Comparison of ENCODE assay signal across 10 cellular contexts in genomic region chr5:82019342-82020138, GRCh38. TPM values are rescaled to one million over a fixed set of nuclear protein-coding genes. Genes with fewer than 3 reads are reported as not detected.
DNase-seq lines count a peak whose midpoint lies in the region; FAIRE-seq and TF ChIP-seq lines count a peak whose summit lies in the region.
"Had no signal": no experiment of that assay in that cellular context is flagged by ENCODE, and none has a peak within 500 bp of the region (broad histone marks: within the 10 kb centered on the region; RNA-seq: fewer than 3 reads in every experiment).

No MANE protein-coding gene starts in this region.

- TF ChIP-seq RAD21 in H1 (IDR thresholded peaks at IDR 0.05 in 1 of 2, conservative IDR thresholded peaks at IDR 0.05 in 1 of 2; ENCODE audit: low read depth in 2 of 2, low read length in 2 of 2), result no peak

- no peak overlapping the region for H4K5ac ChIP-seq in H1 (ENCODE audit: insufficient read length, low read depth, low read length)

- H3F3A ChIP-seq in MM.1S (ENCODE audit: insufficient read depth, low read length), result no peaks in the 10 kb centered on the region

- peaks cover 0 to 1% (median 0%) of the 10 kb centered on the region in 4 experiments; a peak in 1 of 7 replicates for H3K27me3 ChIP-seq in H1 (replicated peaks in 1 of 4; ENCODE audit: control insufficient read depth in 3 of 4, extremely low read depth in 1 of 4, insufficient read depth in 3 of 4, low read length in 3 of 4)
- no peaks in the 10 kb centered on the region for H3K27me3 ChIP-seq in MM.1S (replicated peaks; ENCODE audit: insufficient read depth, low read length)

- H3K9ac ChIP-seq in H1 (replicated peaks in 1 of 4; ENCODE audit: extremely low read depth in 1 of 4, low read depth in 3 of 4, low read length in 3 of 4) (no peak overlapping the region), MM.1S (ENCODE audit: low read length) (no peak overlapping the region)

- H3K79me2 ChIP-seq in H1 (ENCODE audit: control insufficient read depth in 1 of 2, insufficient read depth in 2 of 2, low read length in 2 of 2) (no peaks in the 10 kb centered on the region), MM.1S (ENCODE audit: low read length) (no peaks in the 10 kb centered on the region)

- no peaks in the 10 kb centered on the region for H3K9me3 ChIP-seq in H1 (ENCODE audit: insufficient read depth in 2 of 2, low read depth in 1 of 2, low read length in 1 of 2)
- no peaks in the 10 kb centered on the region for H3K9me3 ChIP-seq in MM.1S (replicated peaks; ENCODE audit: insufficient read depth, low read length)

- H3K14ac ChIP-seq in H1 (ENCODE audit: insufficient read length), result no peak overlapping the region

- no peak overlapping the region for H2AFZ ChIP-seq in H1 (ENCODE audit: low read length)
- no peak overlapping the region for H2AFZ ChIP-seq in MM.1S (ENCODE audit: low read length)

- H2AK5ac ChIP-seq in H1 (ENCODE audit: low read depth, low read length), result no peak overlapping the region

- H3K56ac ChIP-seq in H1 (replicated peaks; ENCODE audit: insufficient read length, low read depth, low read length), result no peak overlapping the region

- H4K91ac ChIP-seq in H1 (replicated peaks; ENCODE audit: insufficient read length, low read length), result no peak overlapping the region

- no peak overlapping the region for H2BK120ac ChIP-seq in H1 (replicated peaks; ENCODE audit: low read depth, low read length)

- no peak for TF ChIP-seq EP300 in H1 (IDR thresholded peaks at IDR 0.05; ENCODE audit: borderline replicate concordance in 1 of 2, low read depth in 2 of 2, low read length in 2 of 2)

- no peak overlapping the region for H4K8ac ChIP-seq in H1 (ENCODE audit: extremely low read depth, insufficient read depth, low read length)

- H3K4me2 ChIP-seq in H1 (ENCODE audit: insufficient read depth in 1 of 2, low read depth in 2 of 2, low read length in 2 of 2), result peak overlapping the region in 1 of 2 experiments; percentile 8; a peak in 1 of 4 replicates
- H3K4me2 ChIP-seq in MM.1S (ENCODE audit: low read depth, low read length), result no peak overlapping the region

- H3K27ac ChIP-seq in H1 (ENCODE audit: low read depth, low read length) (no peak overlapping the region), MM.1S (ENCODE audit: low read length) (no peak overlapping the region)

- H3K4me3 ChIP-seq in H1 (ENCODE audit: extremely low read depth in 1 of 4, insufficient read depth in 2 of 4, low read depth in 3 of 4, low read length in 4 of 4) (no peak overlapping the region), MM.1S (ENCODE audit: low read length) (no peak overlapping the region)

- H3K9me2 ChIP-seq in MM.1S (replicated peaks; ENCODE audit: insufficient read depth, low read length), result no peaks in the 10 kb centered on the region

- H3K36me3 ChIP-seq in H1 (ENCODE audit: control insufficient read depth in 2 of 4, insufficient read depth in 4 of 4, low read length in 3 of 4), result no peaks in the 10 kb centered on the region
- no peaks in the 10 kb centered on the region for H3K36me3 ChIP-seq in MM.1S (replicated peaks; ENCODE audit: insufficient read depth, low read length)

- no peak for TF ChIP-seq CTCF in H1 (IDR thresholded peaks at IDR 0.05; ENCODE audit: control extremely low read depth in 1 of 3, insufficient read depth in 1 of 3, low read depth in 1 of 3, low read length in 3 of 3)
- TF ChIP-seq CTCF in MM.1S (IDR thresholded peaks at IDR 0.05; ENCODE audit: low read length), result no peak

- no peak overlapping the region for H3K4ac ChIP-seq in H1 (replicated peaks; ENCODE audit: insufficient read length, low read depth, low read length)

- H3K4me1 ChIP-seq in H1 (replicated peaks in 1 of 4; ENCODE audit: control insufficient read depth in 3 of 4, insufficient read depth in 4 of 4, low read length in 3 of 4) (peaks cover 0 to 9% (median 6%) of the 10 kb centered on the region in 4 experiments; a peak in 4 of 7 replicates), MM.1S (ENCODE audit: low read length) (no peaks in the 10 kb centered on the region)

- no peak overlapping the region for H2BK20ac ChIP-seq in H1 (ENCODE audit: low read length)

- H3K79me1 ChIP-seq in H1 (ENCODE audit: low read depth, low read length), result no peaks in the 10 kb centered on the region

- no peak overlapping the region for H3K23ac ChIP-seq in H1 (ENCODE audit: insufficient read length)

- FAIRE-seq in H1 (lab: Jason Lieb, UNC) (no peak), GM12891 (lab: Jason Lieb, UNC) (no peak)

- WGBS in H1 (ENCODE audit: extremely low coverage in 1 of 2, insufficient coverage in 1 of 2, insufficient read length in 1 of 2, insufficient replicate concordance in 2 of 2, low coverage in 1 of 2, low lambda C conversion rate in 2 of 2, missing lambda C conversion rate in 1 of 2), 2 experiments, result 66% methylated on average over 5 of the region's 5 CpGs; no CpG with 5 or more reads in 1 of the 2 experiments

- DNase-seq in NCI-H748 (lab: John Stamatoyannopoulos, UW; ENCODE audit: unreplicated experiment) (peak; percentile 48), NCI-H748 treated with DMSO at 0.1 percent for 48 hours (lab: John Stamatoyannopoulos, UW) (no peak), NCI-H345 (lab: John Stamatoyannopoulos, UW) (peak; percentile 84), H1 (ENCODE audit: low read depth in 1 of 2, low spot score in 2 of 2) (no peak), superior temporal gyrus (ENCODE audit: extremely low spot score) (peak; percentile 43), GM12891 (ENCODE audit: insufficient read length, low spot score) (no peak), MM.1S (no peak)
- DNase-seq in stimulated activated CD4-positive, alpha-beta T cell treated with anti-CD3 and anti-CD28 coated beads, Interleukin-2, amount 100 ng/mL, for 48 hours, result no peak
- DNase-seq: activated naive CD4-positive, alpha-beta T cell treated with anti-CD3 and anti-CD28 coated beads for 36 hours; left colon had no signal

- no peak overlapping the region for H2BK15ac ChIP-seq in H1 (ENCODE audit: low read length)

- TF ChIP-seq POLR2A in H1 (IDR thresholded peaks at IDR 0.05; ENCODE audit: control extremely low read depth in 1 of 2, low read depth in 2 of 2, low read length in 2 of 2), result no peak
- TF ChIP-seq POLR2A in GM12891 (IDR thresholded peaks at IDR 0.05; ENCODE audit: low read depth, low read length), result no peak

- no peak overlapping the region for H2BK12ac ChIP-seq in H1 (ENCODE audit: low read depth, low read length)

- POLR2A ChIA-PET in H1 (lab: Charles Lee; ENCODE audit: partially characterized antibody), result no interaction called here

- no peak overlapping the region for H2BK5ac ChIP-seq in H1 (ENCODE audit: low read depth, low read length)

- H3K23me2 ChIP-seq in H1 (ENCODE audit: low read depth, low read length), result no peaks in the 10 kb centered on the region

- H3K18ac ChIP-seq in H1 (ENCODE audit: extremely low read depth, low read length), result no peak overlapping the region; the same call in 1 of the 2 replicates

- H4K20me1 ChIP-seq in H1 (replicated peaks in 1 of 2; ENCODE audit: control insufficient read depth in 1 of 2, insufficient read depth in 2 of 2, low read length in 2 of 2) (no peaks in the 10 kb centered on the region), MM.1S (ENCODE audit: insufficient read depth, low read length) (no peaks in the 10 kb centered on the region)

- CTCF ChIA-PET in H1 (lab: Charles Lee; ENCODE audit: partially characterized antibody), result no interaction called here

TF ChIP-seq in H1, 55 proteins besides CTCF, POLR2A, EP300 and RAD21 (continues in another document):
- TF ChIP-seq SAP30 (IDR thresholded peaks at IDR 0.05; ENCODE audit: insufficient read depth, insufficient replicate concordance, low read length) (no peak), SIN3A (conservative IDR thresholded peaks at IDR 0.05 in 1 of 2, IDR thresholded peaks at IDR 0.05 in 1 of 2; ENCODE audit: low read depth in 1 of 2, low read length in 2 of 2) (0 out of 4 replicates have a peak, but pooled peaks of 1 of the 2 experiments have one; percentile 84), SP2 (IDR thresholded peaks at IDR 0.05; ENCODE audit: low read length) (no peak), RNF2 (IDR thresholded peaks at IDR 0.05; ENCODE audit: borderline replicate concordance, low read depth, low read length, missing control alignments, poor library complexity, severe bottlenecking) (no peak), NANOG (IDR thresholded peaks at IDR 0.05; ENCODE audit: insufficient read depth, low read depth, low read length, poor library complexity, severe bottlenecking) (no peak), CTBP2 (IDR thresholded peaks at IDR 0.05; ENCODE audit: borderline replicate concordance, insufficient read depth, insufficient read length, low read length) (no peak)

TF ChIP-seq in GM12891, 5 proteins besides CTCF, POLR2A, EP300 and RAD21:
- TF ChIP-seq TAF1 (IDR thresholded peaks at IDR 0.05; ENCODE audit: low read depth, low read length) (no peak), PAX5 (IDR thresholded peaks at IDR 0.05; ENCODE audit: insufficient read depth, low read length, severe bottlenecking) (no peak), SPI1 (IDR thresholded peaks at IDR 0.05; ENCODE audit: low read depth, low read length) (no peak; the same call in 1 of the 2 replicates), POLR2AphosphoS5 (IDR thresholded peaks at IDR 0.05; ENCODE audit: low read depth, low read length) (no peak), POU2F2 (IDR thresholded peaks at IDR 0.05; ENCODE audit: low read depth, low read length) (no peak)

RNA-seq across cellular contexts. Expression of gene ATG10, which starts 47.7 kb away (rescaled TPM):
- 8.8 and 9.4 TPM in 2 replicates for total RNA-seq in H1 (2021; fragmentation: NEBNext Ultra II Directional; extraction: Animal tissue kit (Norgen Biotek cat#: 25700))
- 2.2 and 3.7 TPM in 2 replicates for polyA plus RNA-seq in H1 (2011; rRNA removed)
- 5.4 TPM for polyA plus RNA-seq in H1 (2011; cell fraction: cytosol; rRNA removed)
- polyA plus RNA-seq in H1 (2011; cell fraction: nucleus; rRNA removed), result 1.9 TPM
- 10.0 to 13.5 TPM (median 10.8 TPM) in 4 replicates for polyA plus RNA-seq in H1 (2012, experiment 1 of 2)
- polyA plus RNA-seq in H1 (2012, experiment 2 of 2), result 4.7 TPM
- 6.3 TPM for polyA plus RNA-seq in H1 (2013, experiment 1 of 2)
- 6.8 TPM for polyA plus RNA-seq in H1 (2013, experiment 2 of 2)
- 3.8 and 5.9 TPM in 2 replicates for polyA minus RNA-seq in H1 (2011; rRNA and poly(A)+ RNA removed)
- polyA minus RNA-seq in H1 (2011; cell fraction: cytosol; rRNA and poly(A)+ RNA removed), result 19.1 TPM
- polyA minus RNA-seq in H1 (2011; cell fraction: nucleus; rRNA and poly(A)+ RNA removed), result 29.8 TPM
- polyA plus RNA-seq in GM12891 (2012; ENCODE audit: low read depth, missing spikeins), result 4.9 TPM

Comparison
In these comparisons a context has a peak if more than half of its experiments do, and no peak if none do; other contexts are left out.
1. DNase-seq: peak in NCI-H748 (single experiment), NCI-H345 (single experiment) and superior temporal gyrus (single experiment); none in NCI-H748 treated with DMSO at 0.1 percent for 48 hours (single experiment), H1 (0 of 2), stimulated activated CD4-positive, alpha-beta T cell treated with anti-CD3 and anti-CD28 coated beads, Interleukin-2, amount 100 ng/mL, for 48 hours (0 of 2), GM12891 (single experiment) and MM.1S (single experiment).